17 cellular contexts compared by ENCODE assay signal in the genomic region with DNA sequence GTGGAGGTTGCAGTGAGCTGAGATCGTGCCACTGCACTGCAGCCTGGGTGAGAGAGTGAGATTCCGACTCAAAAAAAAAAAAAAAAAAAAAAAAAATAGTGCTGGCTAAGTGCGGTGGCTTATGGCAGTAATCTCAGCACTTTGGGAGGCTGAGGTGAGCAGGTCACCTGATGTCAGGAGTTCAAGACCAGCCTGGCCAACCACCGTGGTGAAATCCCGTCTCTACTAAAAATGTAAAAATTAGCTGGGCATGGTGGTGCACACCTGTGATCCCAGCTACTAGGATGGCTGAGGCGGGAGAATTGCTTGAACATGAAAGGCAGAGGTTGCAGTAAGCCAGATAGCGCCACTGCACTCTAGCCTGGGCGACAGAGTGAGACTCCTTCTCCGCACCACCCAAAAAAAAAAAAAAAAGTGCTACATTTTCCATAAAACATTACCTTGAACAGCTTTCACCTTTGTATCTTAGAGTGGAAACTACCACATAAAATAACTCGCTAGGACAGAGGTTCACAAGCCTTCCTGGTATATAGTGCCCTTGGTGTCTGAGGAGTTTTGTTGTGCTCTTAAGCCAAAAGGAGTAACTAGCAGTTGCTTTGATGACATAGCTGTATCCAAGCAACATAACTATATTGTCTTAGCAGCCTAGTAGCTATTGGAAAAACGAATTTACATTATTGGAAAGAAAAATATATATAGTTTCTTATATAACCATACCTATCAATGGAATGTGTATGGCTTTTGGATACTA. TPM values are rescaled to one million over a fixed set of nuclear protein-coding genes. Genes with fewer than 3 reads are reported as not detected.
DNase-seq lines count a peak whose midpoint lies in the region; ATAC-seq, FAIRE-seq and TF ChIP-seq lines count a peak whose summit lies in the region.
"Had no signal": no experiment of that assay in that cellular context is flagged by ENCODE, and none has a peak within 500 bp of the region (broad histone marks: within the 10 kb centered on the region; RNA-seq: fewer than 3 reads in every experiment).

No MANE protein-coding gene starts in this region.

- peaks cover 43% of the 10 kb centered on the region for H3K36me3 Mint-ChIP-seq in activated CD4-positive, alpha-beta memory T cell treated with anti-CD3 and anti-CD28 coated beads for 36 hours
- H3K36me3 Mint-ChIP-seq in glutamatergic neuron (ENCODE audit: unreplicated experiment), result no peaks in the 10 kb centered on the region
- H3K36me3 Mint-ChIP-seq: naive B cell had no signal

- H3K9me3 Mint-ChIP-seq in activated CD4-positive, alpha-beta memory T cell treated with anti-CD3 and anti-CD28 coated beads for 36 hours, result no peaks in the 10 kb centered on the region
- no peaks in the 10 kb centered on the region for H3K9me3 Mint-ChIP-seq in glutamatergic neuron (ENCODE audit: unreplicated experiment)
- H3K9me3 Mint-ChIP-seq: naive B cell had no signal

- peaks cover 99% of the 10 kb centered on the region for H3K79me2 ChIP-seq in DND-41 (ENCODE audit: insufficient read depth, low read length)
- peaks cover 91% of the 10 kb centered on the region for H3K79me2 ChIP-seq in HepG2 (ENCODE audit: insufficient read depth, low read length)

- H3K9ac ChIP-seq in DND-41 (ENCODE audit: low read depth, low read length) (no peak overlapping the region), HepG2 (ENCODE audit: insufficient read depth, low read depth, low read length) (no peak overlapping the region)

- no peak for TF ChIP-seq EP300 in A549 (IDR thresholded peaks at IDR 0.05)
- TF ChIP-seq EP300 in HepG2 (IDR thresholded peaks at IDR 0.05; ENCODE audit: low read depth in 2 of 2, low read length in 2 of 2), result no peak
- TF ChIP-seq EP300 in HepG2 (CRISPR knock-in tag; IDR thresholded peaks at IDR 0.05; ENCODE audit: borderline replicate concordance), result no peak

- TF ChIP-seq POLR2A in A549 (IDR thresholded peaks at IDR 0.05; ENCODE audit: low read length) (no peak), HepG2 (IDR thresholded peaks at IDR 0.05; ENCODE audit: insufficient read depth in 1 of 2, low read depth in 2 of 2, low read length in 2 of 2) (no peak)

- FAIRE-seq in A549 (lab: Jason Lieb, UNC) (no peak), HepG2 (lab: Jason Lieb, UNC) (no peak)
- FAIRE-seq: keratinocyte had no signal

- 79% methylated on average over 11 of the region's 11 CpGs for WGBS in A549 (ENCODE audit: missing lambda C conversion rate)
- 87% methylated on average over 11 of the region's 11 CpGs for WGBS in HepG2 (ENCODE audit: low lambda C conversion rate)

- POLR2A ChIA-PET in A549 (lab: Yijun Ruan, JAX) (interaction anchor here (0.5 to 1.4 kb wide), 4 partner anchors 8 to 92 kb away, joined by 3 to 6 read pairs (median 4); a partner anchor contains a TSS), HepG2 (lab: Yijun Ruan, JAX) (interaction anchor here (0.6 to 1.6 kb wide), 5 partner anchors 8 to 142 kb away, joined by 3 to 7 read pairs (median 3); a partner anchor contains a TSS)
- POLR2A ChIA-PET in activated CD4-positive, alpha-beta memory T cell treated with anti-CD3 and anti-CD28 coated beads for 36 hours (lab: Charles Lee), result interaction anchor here (0.6 to 1.0 kb wide), 3 partner anchors 45 to 62 kb away, joined by 3 to 4 read pairs (median 3); a partner anchor contains a TSS

- H4K20me1 ChIP-seq in DND-41 (ENCODE audit: insufficient read depth, low read length), result peaks cover 89% of the 10 kb centered on the region
- peaks cover 68% of the 10 kb centered on the region for H4K20me1 ChIP-seq in HepG2 (ENCODE audit: insufficient read depth, low read length)

- TF ChIP-seq RAD21 in A549 (conservative IDR thresholded peaks at IDR 0.05 in 1 of 2, IDR thresholded peaks at IDR 0.05 in 1 of 2) (no peak), HepG2 (CRISPR knock-in tag; IDR thresholded peaks at IDR 0.05) (no peak)

- DNase-seq in A549 (ENCODE audit: low read depth in 1 of 2, low spot score in 1 of 2) (no peak), DND-41 (no peak), HepG2 (ENCODE audit: low spot score) (no peak), GM10266 (ENCODE audit: extremely low spot score) (no peak), glutamatergic neuron (no peak), DMS 273 (lab: John Stamatoyannopoulos, UW; ENCODE audit: unreplicated experiment) (no peak)
- no peak for DNase-seq in activated CD4-positive, alpha-beta memory T cell treated with anti-CD3 and anti-CD28 coated beads for 36 hours
- DNase-seq: body of pancreas, naive B cell, NCI-H1417, NCI-H510A treated with DMSO at 0.1 percent for 48 hours had no signal

- CTCF ChIA-PET in A549 (lab: Yijun Ruan, JAX), result interaction anchor here (0.8 to 4.3 kb wide), 2 partner anchors 11 to 41 kb away, joined by 3 to 20 read pairs; a partner anchor contains a TSS
- CTCF ChIA-PET in activated CD4-positive, alpha-beta memory T cell treated with anti-CD3 and anti-CD28 coated beads for 36 hours (lab: Charles Lee), result interaction anchor here (1.5 to 4.4 kb wide), 2 partner anchors 14 to 41 kb away, joined by 3 to 19 read pairs; no protein-coding TSS in a partner anchor
- CTCF ChIA-PET in HepG2 (lab: Yijun Ruan, JAX; ENCODE audit: low intra/inter-chr PET ratio, low total read pairs), result no interaction called here

- no peak overlapping the region for H2AFZ ChIP-seq in DND-41 (ENCODE audit: low read depth, low read length)
- no peak overlapping the region for H2AFZ ChIP-seq in HepG2 (ENCODE audit: low read length)

- peak in 1 of 2 experiments; percentile 9; a peak in 1 of 6 replicates for ATAC-seq in A549
- ATAC-seq in DND-41 (ENCODE audit: insufficient read depth, low read depth), result 0 out of 3 replicates have a peak, but pooled peaks have one; percentile 22
- ATAC-seq in HepG2, result no peak
- no peak for ATAC-seq in HG02642 (IDR thresholded peaks at IDR 0.05; ENCODE audit: poor library complexity, unreplicated experiment)
- ATAC-seq: body of pancreas, gastrocnemius medialis, sciatic nerve had no signal

- H3K36me3 ChIP-seq in DND-41 (ENCODE audit: insufficient read depth, low read length), result peaks cover 86% of the 10 kb centered on the region
- peaks cover 8 to 37% of the 10 kb centered on the region in 2 experiments; a peak in 3 of 5 replicates for H3K36me3 ChIP-seq in HepG2 (replicated peaks in 1 of 2; ENCODE audit: control insufficient read depth in 1 of 2, insufficient read depth in 2 of 2, low read length in 2 of 2)

- H3K4me2 ChIP-seq in A549 (no peak overlapping the region), DND-41 (ENCODE audit: insufficient read depth, low read length) (no peak overlapping the region), HepG2 (ENCODE audit: low read depth, low read length) (no peak overlapping the region)

- in situ Hi-C loops in HepG2 (cut with HindIII; ENCODE audit: extremely low pct_ligation_motif_present, low pct_unique_long_range_greater_than_20kb), result no loop called here

- no peak overlapping the region for H3K4me3 Mint-ChIP-seq in activated CD4-positive, alpha-beta memory T cell treated with anti-CD3 and anti-CD28 coated beads for 36 hours
- H3K4me3 Mint-ChIP-seq in glutamatergic neuron (ENCODE audit: unreplicated experiment), result no peak overlapping the region
- H3K4me3 Mint-ChIP-seq: naive B cell had no signal

- intact Hi-C loops in activated CD4-positive, alpha-beta memory T cell treated with anti-CD3 and anti-CD28 coated beads for 36 hours (cut with micrococcal nuclease), result no loop called here
- intact Hi-C loops in HepG2 (cut with micrococcal nuclease; ENCODE audit: unreplicated experiment), result no loop called here

- no peaks in the 10 kb centered on the region for H3K27me3 Mint-ChIP-seq in activated CD4-positive, alpha-beta memory T cell treated with anti-CD3 and anti-CD28 coated beads for 36 hours
- H3K27me3 Mint-ChIP-seq in glutamatergic neuron (ENCODE audit: unreplicated experiment), result no peaks in the 10 kb centered on the region
- H3K27me3 Mint-ChIP-seq: naive B cell had no signal

- peaks cover 67% of the 10 kb centered on the region for H3K4me1 Mint-ChIP-seq in activated CD4-positive, alpha-beta memory T cell treated with anti-CD3 and anti-CD28 coated beads for 36 hours (ENCODE audit: low read depth)
- peaks cover 1% of the 10 kb centered on the region for H3K4me1 Mint-ChIP-seq in glutamatergic neuron (ENCODE audit: low read depth, unreplicated experiment)

- H3K9me3 ChIP-seq in A549 (no peaks in the 10 kb centered on the region), DND-41 (ENCODE audit: insufficient read depth, low read length, severe bottlenecking) (no peaks in the 10 kb centered on the region), HepG2 (ENCODE audit: low read length) (no peaks in the 10 kb centered on the region)
- H3K9me3 ChIP-seq: gastrocnemius medialis, HAP-1 had no signal

- H3K27me3 ChIP-seq in DND-41 (ENCODE audit: insufficient read depth, low read length, poor library complexity) (no peaks in the 10 kb centered on the region), HepG2 (ENCODE audit: control insufficient read depth in 1 of 2, insufficient read depth in 2 of 2, low read length in 2 of 2) (no peaks in the 10 kb centered on the region)
- H3K27me3 ChIP-seq: body of pancreas, gastrocnemius medialis had no signal

- no peak overlapping the region for H3K4me3 ChIP-seq in A549
- no peak overlapping the region for H3K4me3 ChIP-seq in DND-41 (ENCODE audit: low read depth in 1 of 2, low read length in 2 of 2)
- H3K4me3 ChIP-seq in HepG2 (replicated peaks in 1 of 3; ENCODE audit: insufficient read depth in 1 of 3, low read depth in 2 of 3, low read length in 3 of 3), result no peak overlapping the region
- H3K4me3 ChIP-seq: body of pancreas, gastrocnemius medialis, HAP-1 had no signal

- H3K27ac ChIP-seq in A549 (no peak overlapping the region), DND-41 (ENCODE audit: low read length) (no peak overlapping the region), HepG2 (ENCODE audit: extremely low read length, insufficient read depth, low read length) (no peak overlapping the region)
- H3K27ac ChIP-seq: body of pancreas, C4-2B had no signal

- no peak for TF ChIP-seq CTCF in A549 (IDR thresholded peaks at IDR 0.05)
- TF ChIP-seq CTCF in DND-41 (IDR thresholded peaks at IDR 0.05; ENCODE audit: borderline replicate concordance, extremely low read depth, low read length, poor library complexity, severe bottlenecking), result no peak
- TF ChIP-seq CTCF in HepG2 (CRISPR knock-in tag; IDR thresholded peaks at IDR 0.05), result no peak
- TF ChIP-seq CTCF in GM10266 (IDR thresholded peaks at IDR 0.05; ENCODE audit: control insufficient read depth, insufficient read depth, low read depth, missing control alignments), result no peak
- no peak for TF ChIP-seq CTCF in glutamatergic neuron (IDR thresholded peaks at IDR 0.05; ENCODE audit: partially characterized antibody, unreplicated experiment)

- H3K4me1 ChIP-seq in A549, result peaks cover 55% of the 10 kb centered on the region
- peaks cover 32% of the 10 kb centered on the region for H3K4me1 ChIP-seq in DND-41 (ENCODE audit: insufficient read depth, low read length)
- peaks cover 75% of the 10 kb centered on the region for H3K4me1 ChIP-seq in HepG2 (ENCODE audit: insufficient read depth, low read length)

- no TSS peak for BruUV-seq in HepG2 (replicated peaks; lab: Mats Ljungman, UMichigan)

- H3K27ac Mint-ChIP-seq in activated CD4-positive, alpha-beta memory T cell treated with anti-CD3 and anti-CD28 coated beads for 36 hours, result peak overlapping the region; percentile 66
- H3K27ac Mint-ChIP-seq in glutamatergic neuron (ENCODE audit: unreplicated experiment), result no peak overlapping the region

RNA-seq across cellular contexts. Expression of a gene that starts 11.1 kb away (rescaled TPM):
- 211 and 272 TPM in 2 replicates for polyA plus RNA-seq in A549 (2011; rRNA removed)
- polyA plus RNA-seq in A549 (2012; cell fraction: cytosol; rRNA removed), result 105 and 133 TPM in 2 replicates
- 65.4 and 72.5 TPM in 2 replicates for polyA plus RNA-seq in A549 (2012; cell fraction: nucleus; rRNA removed)
- 400 to 467 TPM (median 406 TPM) in 3 replicates for polyA plus RNA-seq in A549 (2017; fragmentation: RNase III; extraction: RNeasy Plus Mini Kit Qiagen cat#74134 plus additional on column Dnase treatment)
- polyA minus RNA-seq in A549 (2011; rRNA and poly(A)+ RNA removed), result 40.5 and 51.6 TPM in 2 replicates
- total RNA-seq in activated CD4-positive, alpha-beta memory T cell treated with anti-CD3 and anti-CD28 coated beads for 36 hours, result 100 to 1,000 TPM; 355 to 356 TPM
- total RNA-seq in HepG2 (2016; rRNA removed; fragmentation: Illumina TruSeq; extraction: Trizol), result 159 and 290 TPM in 2 replicates
- 36.7 and 44.1 TPM in 2 replicates for total RNA-seq in HepG2 (2016; cell fraction: cytosol; rRNA removed; fragmentation: Illumina TruSeq; extraction: Trizol; ENCODE audit: low read depth)
- 170 and 269 TPM in 2 replicates for total RNA-seq in HepG2 (2016; cell fraction: insoluble cytoplasmic fraction; rRNA removed; fragmentation: Illumina TruSeq; extraction: Trizol)
- total RNA-seq in HepG2 (2016; cell fraction: membrane; rRNA removed; fragmentation: Illumina TruSeq; extraction: Trizol), result 155 and 168 TPM in 2 replicates
- total RNA-seq in HepG2 (2016; cell fraction: nucleus; rRNA removed; fragmentation: Illumina TruSeq; extraction: Trizol), result 118 and 124 TPM in 2 replicates
- polyA plus RNA-seq in HepG2 (2011; rRNA removed), result 43.7 and 54.4 TPM in 2 replicates
- polyA plus RNA-seq in HepG2 (2011; cell fraction: cytosol; rRNA removed), result 23.9 and 37.8 TPM in 2 replicates
- polyA plus RNA-seq in HepG2 (2011; cell fraction: nucleus; rRNA removed), result 16.1 and 21.1 TPM in 2 replicates
- 244 and 265 TPM in 2 replicates for polyA plus RNA-seq in HepG2 (2012)
- 58.0 and 58.7 TPM in 2 replicates for polyA plus RNA-seq in HepG2 (2016; cell fraction: cytosol; fragmentation: Illumina TruSeq; extraction: Trizol; ENCODE audit: low read depth)
- polyA plus RNA-seq in HepG2 (2016; cell fraction: insoluble cytoplasmic fraction; fragmentation: Illumina TruSeq; extraction: Trizol; ENCODE audit: low read depth), result 452 and 465 TPM in 2 replicates
- 140 and 145 TPM in 2 replicates for polyA plus RNA-seq in HepG2 (2016; cell fraction: membrane; fragmentation: Illumina TruSeq; extraction: Trizol; ENCODE audit: low read depth)
- polyA plus RNA-seq in HepG2 (2016; cell fraction: nucleus; fragmentation: Illumina TruSeq; extraction: Trizol; ENCODE audit: insufficient read depth, low read depth), result 228 and 240 TPM in 2 replicates
- 15.3 and 29.9 TPM in 2 replicates for polyA minus RNA-seq in HepG2 (2011; rRNA and poly(A)+ RNA removed; ENCODE audit: low replicate concordance)
- 57.2 and 64.6 TPM in 2 replicates for polyA minus RNA-seq in HepG2 (2011; cell fraction: cytosol; rRNA and poly(A)+ RNA removed)
- 23.0 and 29.1 TPM in 2 replicates for polyA minus RNA-seq in HepG2 (2011; cell fraction: nucleus; rRNA and poly(A)+ RNA removed)
- 180 TPM for total RNA-seq in glutamatergic neuron (ENCODE audit: unreplicated experiment)

RNA-seq across cellular contexts. Expression of a gene that starts 31.2 kb away (rescaled TPM):
- polyA plus RNA-seq in A549 (2011; rRNA removed) (1,500 and 1,639 TPM in 2 replicates), A549 (2017; fragmentation: RNase III; extraction: RNeasy Plus Mini Kit Qiagen cat#74134 plus additional on column Dnase treatment) (761 to 854 TPM (median 778 TPM) in 3 replicates), HepG2 (2011; rRNA removed) (985 and 1,180 TPM in 2 replicates)
- 1,279 and 1,537 TPM in 2 replicates for polyA plus RNA-seq in A549 (2012; cell fraction: cytosol; rRNA removed)
- 796 and 1,402 TPM in 2 replicates for polyA plus RNA-seq in A549 (2012; cell fraction: nucleus; rRNA removed)
- polyA minus RNA-seq in A549 (2011; rRNA and poly(A)+ RNA removed), result 1,473 and 1,903 TPM in 2 replicates
- total RNA-seq in activated CD4-positive, alpha-beta memory T cell treated with anti-CD3 and anti-CD28 coated beads for 36 hours, result 100 to 1,000 TPM; 709 to 722 TPM
- total RNA-seq in HepG2 (2016; rRNA removed; fragmentation: Illumina TruSeq; extraction: Trizol) (1,051 and 1,399 TPM in 2 replicates), glutamatergic neuron (ENCODE audit: unreplicated experiment) (735 TPM)
- total RNA-seq in HepG2 (2016; cell fraction: cytosol; rRNA removed; fragmentation: Illumina TruSeq; extraction: Trizol; ENCODE audit: low read depth), result 224 and 228 TPM in 2 replicates
- 1,021 and 1,411 TPM in 2 replicates for total RNA-seq in HepG2 (2016; cell fraction: insoluble cytoplasmic fraction; rRNA removed; fragmentation: Illumina TruSeq; extraction: Trizol)
- total RNA-seq in HepG2 (2016; cell fraction: membrane; rRNA removed; fragmentation: Illumina TruSeq; extraction: Trizol), result 344 and 367 TPM in 2 replicates
- total RNA-seq in HepG2 (2016; cell fraction: nucleus; rRNA removed; fragmentation: Illumina TruSeq; extraction: Trizol), result 359 and 382 TPM in 2 replicates
- polyA plus RNA-seq in HepG2 (2011; cell fraction: cytosol; rRNA removed), result 961 and 1,057 TPM in 2 replicates
- polyA plus RNA-seq in HepG2 (2011; cell fraction: nucleus; rRNA removed), result 521 and 614 TPM in 2 replicates
- polyA plus RNA-seq in HepG2 (2012), result 690 and 871 TPM in 2 replicates
- polyA plus RNA-seq in HepG2 (2016; cell fraction: cytosol; fragmentation: Illumina TruSeq; extraction: Trizol; ENCODE audit: low read depth), result 156 and 174 TPM in 2 replicates
- 1,081 and 1,136 TPM in 2 replicates for polyA plus RNA-seq in HepG2 (2016; cell fraction: insoluble cytoplasmic fraction; fragmentation: Illumina TruSeq; extraction: Trizol; ENCODE audit: low read depth)
- polyA plus RNA-seq in HepG2 (2016; cell fraction: membrane; fragmentation: Illumina TruSeq; extraction: Trizol; ENCODE audit: low read depth), result 252 and 280 TPM in 2 replicates
- polyA plus RNA-seq in HepG2 (2016; cell fraction: nucleus; fragmentation: Illumina TruSeq; extraction: Trizol; ENCODE audit: insufficient read depth, low read depth), result 530 and 544 TPM in 2 replicates
- polyA minus RNA-seq in HepG2 (2011; rRNA and poly(A)+ RNA removed; ENCODE audit: low replicate concordance), result 2,113 and 3,228 TPM in 2 replicates
- polyA minus RNA-seq in HepG2 (2011; cell fraction: cytosol; rRNA and poly(A)+ RNA removed), result 569 and 591 TPM in 2 replicates
- 160 and 202 TPM in 2 replicates for polyA minus RNA-seq in HepG2 (2011; cell fraction: nucleus; rRNA and poly(A)+ RNA removed)

RNA-seq across cellular contexts. Expression of a gene that starts 46.9 kb away (rescaled TPM):
- polyA plus RNA-seq in A549 (2011; rRNA removed) (59.4 and 103 TPM in 2 replicates), A549 (2017; fragmentation: RNase III; extraction: RNeasy Plus Mini Kit Qiagen cat#74134 plus additional on column Dnase treatment) (34.2 to 41.7 TPM (median 40.8 TPM) in 3 replicates), HepG2 (2011; rRNA removed) (63.5 and 73.5 TPM in 2 replicates)
- polyA plus RNA-seq in A549 (2012; cell fraction: cytosol; rRNA removed), result 40.7 and 41.9 TPM in 2 replicates
- 82.9 and 85.0 TPM in 2 replicates for polyA plus RNA-seq in A549 (2012; cell fraction: nucleus; rRNA removed)
- polyA minus RNA-seq in A549 (2011; rRNA and poly(A)+ RNA removed), result 150 and 155 TPM in 2 replicates
- 100 to 1,000 TPM in 1 of 2 experiments, 10 to 100 TPM in 1; 90.7 to 111 TPM for total RNA-seq in activated CD4-positive, alpha-beta memory T cell treated with anti-CD3 and anti-CD28 coated beads for 36 hours
- total RNA-seq in HepG2 (2016; rRNA removed; fragmentation: Illumina TruSeq; extraction: Trizol) (21.8 and 25.5 TPM in 2 replicates), glutamatergic neuron (ENCODE audit: unreplicated experiment) (196 TPM)
- total RNA-seq in HepG2 (2016; cell fraction: cytosol; rRNA removed; fragmentation: Illumina TruSeq; extraction: Trizol; ENCODE audit: low read depth), result 7.5 and 9.3 TPM in 2 replicates
- 19.6 and 20.3 TPM in 2 replicates for total RNA-seq in HepG2 (2016; cell fraction: insoluble cytoplasmic fraction; rRNA removed; fragmentation: Illumina TruSeq; extraction: Trizol)
- total RNA-seq in HepG2 (2016; cell fraction: membrane; rRNA removed; fragmentation: Illumina TruSeq; extraction: Trizol), result 10.4 and 11.5 TPM in 2 replicates
- total RNA-seq in HepG2 (2016; cell fraction: nucleus; rRNA removed; fragmentation: Illumina TruSeq; extraction: Trizol), result 26.9 and 27.3 TPM in 2 replicates
- 26.0 and 27.6 TPM in 2 replicates for polyA plus RNA-seq in HepG2 (2011; cell fraction: cytosol; rRNA removed)
- polyA plus RNA-seq in HepG2 (2011; cell fraction: nucleus; rRNA removed), result 119 and 134 TPM in 2 replicates
- 46.0 and 50.1 TPM in 2 replicates for polyA plus RNA-seq in HepG2 (2012)
- 0.96 and 1.7 TPM in 2 replicates for polyA plus RNA-seq in HepG2 (2016; cell fraction: cytosol; fragmentation: Illumina TruSeq; extraction: Trizol; ENCODE audit: low read depth)
- polyA plus RNA-seq in HepG2 (2016; cell fraction: insoluble cytoplasmic fraction; fragmentation: Illumina TruSeq; extraction: Trizol; ENCODE audit: low read depth), result 18.5 and 25.0 TPM in 2 replicates
- 4.6 and 4.7 TPM in 2 replicates for polyA plus RNA-seq in HepG2 (2016; cell fraction: membrane; fragmentation: Illumina TruSeq; extraction: Trizol; ENCODE audit: low read depth)
- 52.0 and 52.8 TPM in 2 replicates for polyA plus RNA-seq in HepG2 (2016; cell fraction: nucleus; fragmentation: Illumina TruSeq; extraction: Trizol; ENCODE audit: insufficient read depth, low read depth)
- 99.4 and 117 TPM in 2 replicates for polyA minus RNA-seq in HepG2 (2011; rRNA and poly(A)+ RNA removed; ENCODE audit: low replicate concordance)
- 47.0 and 52.8 TPM in 2 replicates for polyA minus RNA-seq in HepG2 (2011; cell fraction: cytosol; rRNA and poly(A)+ RNA removed)
- 86.6 and 108 TPM in 2 replicates for polyA minus RNA-seq in HepG2 (2011; cell fraction: nucleus; rRNA and poly(A)+ RNA removed)

RNA-seq across cellular contexts. Expression of a gene that starts 48.1 kb away (rescaled TPM):
- polyA plus RNA-seq in A549 (2011; rRNA removed) (993 and 1,560 TPM in 2 replicates), A549 (2017; fragmentation: RNase III; extraction: RNeasy Plus Mini Kit Qiagen cat#74134 plus additional on column Dnase treatment) (2,331 to 2,770 TPM (median 2,562 TPM) in 3 replicates), HepG2 (2011; rRNA removed) (688 and 799 TPM in 2 replicates)
- 797 and 972 TPM in 2 replicates for polyA plus RNA-seq in A549 (2012; cell fraction: cytosol; rRNA removed)
- polyA plus RNA-seq in A549 (2012; cell fraction: nucleus; rRNA removed), result 286 and 326 TPM in 2 replicates
- polyA minus RNA-seq in A549 (2011; rRNA and poly(A)+ RNA removed), result 462 and 592 TPM in 2 replicates
- total RNA-seq in activated CD4-positive, alpha-beta memory T cell treated with anti-CD3 and anti-CD28 coated beads for 36 hours, result 1,000 to 10,000 TPM; 1,098 to 1,103 TPM
- total RNA-seq in HepG2 (2016; rRNA removed; fragmentation: Illumina TruSeq; extraction: Trizol) (1,700 and 2,295 TPM in 2 replicates), glutamatergic neuron (ENCODE audit: unreplicated experiment) (589 TPM)
- 1,346 and 1,631 TPM in 2 replicates for total RNA-seq in HepG2 (2016; cell fraction: cytosol; rRNA removed; fragmentation: Illumina TruSeq; extraction: Trizol; ENCODE audit: low read depth)
- total RNA-seq in HepG2 (2016; cell fraction: insoluble cytoplasmic fraction; rRNA removed; fragmentation: Illumina TruSeq; extraction: Trizol), result 1,693 and 2,342 TPM in 2 replicates
- 2,301 and 2,703 TPM in 2 replicates for total RNA-seq in HepG2 (2016; cell fraction: membrane; rRNA removed; fragmentation: Illumina TruSeq; extraction: Trizol)
- 536 and 558 TPM in 2 replicates for total RNA-seq in HepG2 (2016; cell fraction: nucleus; rRNA removed; fragmentation: Illumina TruSeq; extraction: Trizol)
- polyA plus RNA-seq in HepG2 (2011; cell fraction: cytosol; rRNA removed), result 537 and 762 TPM in 2 replicates
- 98.1 and 131 TPM in 2 replicates for polyA plus RNA-seq in HepG2 (2011; cell fraction: nucleus; rRNA removed)
- 1,697 and 1,960 TPM in 2 replicates for polyA plus RNA-seq in HepG2 (2012)
- polyA plus RNA-seq in HepG2 (2016; cell fraction: cytosol; fragmentation: Illumina TruSeq; extraction: Trizol; ENCODE audit: low read depth), result 1,551 and 1,609 TPM in 2 replicates
- 1,930 and 2,097 TPM in 2 replicates for polyA plus RNA-seq in HepG2 (2016; cell fraction: insoluble cytoplasmic fraction; fragmentation: Illumina TruSeq; extraction: Trizol; ENCODE audit: low read depth)
- 2,028 and 2,269 TPM in 2 replicates for polyA plus RNA-seq in HepG2 (2016; cell fraction: membrane; fragmentation: Illumina TruSeq; extraction: Trizol; ENCODE audit: low read depth)
- polyA plus RNA-seq in HepG2 (2016; cell fraction: nucleus; fragmentation: Illumina TruSeq; extraction: Trizol; ENCODE audit: insufficient read depth, low read depth), result 833 and 868 TPM in 2 replicates
- 250 and 557 TPM in 2 replicates for polyA minus RNA-seq in HepG2 (2011; rRNA and poly(A)+ RNA removed; ENCODE audit: low replicate concordance)
- 139 and 145 TPM in 2 replicates for polyA minus RNA-seq in HepG2 (2011; cell fraction: cytosol; rRNA and poly(A)+ RNA removed)
- 70.6 and 115 TPM in 2 replicates for polyA minus RNA-seq in HepG2 (2011; cell fraction: nucleus; rRNA and poly(A)+ RNA removed)
